ENCODE assay signal across 10 cellular contexts in genomic region chr10:1044146-1044545, GRCh38. TPM values are rescaled to one million over a fixed set of nuclear protein-coding genes. Genes with fewer than 3 reads are reported as not detected.
DNase-seq lines count a peak whose midpoint lies in the region; ATAC-seq and TF ChIP-seq lines count a peak whose summit lies in the region.
"Had no signal": no experiment of that assay in that cellular context is flagged by ENCODE, and none has a peak within 500 bp of the region (broad histone marks: within the 10 kb centered on the region; RNA-seq: fewer than 3 reads in every experiment).

No MANE protein-coding gene starts in this region.

- peak overlapping the region; percentile 25 for H3K4me2 ChIP-seq in mesenchymal stem cell (ENCODE audit: low read length, poor library complexity, severe bottlenecking)

- no peaks in the 10 kb centered on the region for H3K9me3 Mint-ChIP-seq in activated naive CD4-positive, alpha-beta T cell treated with anti-CD3 and anti-CD28 coated beads, Interleukin-2, amount 10 ng/mL, durations not matched to agents 7 days and 5 days
- no peaks in the 10 kb centered on the region for H3K9me3 Mint-ChIP-seq in activated naive CD8-positive, alpha-beta T cell treated with anti-CD3 and anti-CD28 coated beads, Interleukin-2, amount 10 ng/mL, durations not matched to agents 7 days and 5 days

- H3K4me3 Mint-ChIP-seq in activated naive CD4-positive, alpha-beta T cell treated with anti-CD3 and anti-CD28 coated beads, Interleukin-2, amount 10 ng/mL, durations not matched to agents 7 days and 5 days, result peak overlapping the region; percentile 73
- H3K4me3 Mint-ChIP-seq in activated naive CD8-positive, alpha-beta T cell treated with anti-CD3 and anti-CD28 coated beads, Interleukin-2, amount 10 ng/mL, durations not matched to agents 7 days and 5 days, result peak overlapping the region; percentile 79

- CTCF ChIA-PET in activated naive CD4-positive, alpha-beta T cell treated with anti-CD3 and anti-CD28 coated beads, Interleukin-2, amount 10 ng/mL, durations not matched to agents 7 days and 5 days (lab: Charles Lee), result no interaction called here

- H2BK5ac ChIP-seq in mesenchymal stem cell (ENCODE audit: low read depth, low read length, poor library complexity, severe bottlenecking), result no peak overlapping the region

- H3K18ac ChIP-seq in mesenchymal stem cell (ENCODE audit: low read depth in 1 of 2, low read length in 2 of 2), result no peak overlapping the region

- H3K14ac ChIP-seq in mesenchymal stem cell (ENCODE audit: low read length in 2 of 2), result no peak overlapping the region

- H3K9me3 ChIP-seq in mesenchymal stem cell (ENCODE audit: control insufficient read depth, low read length) (no peaks in the 10 kb centered on the region), thymus (ENCODE audit: control insufficient read depth) (peaks cover 3% of the 10 kb centered on the region)

- no peak overlapping the region for H2BK120ac ChIP-seq in mesenchymal stem cell (ENCODE audit: low read depth, low read length)

- no peak overlapping the region for H2AFZ ChIP-seq in mesenchymal stem cell (ENCODE audit: low read depth, low read length)

- peaks cover 55% of the 10 kb centered on the region for H3K4me1 Mint-ChIP-seq in activated naive CD4-positive, alpha-beta T cell treated with anti-CD3 and anti-CD28 coated beads, Interleukin-2, amount 10 ng/mL, durations not matched to agents 7 days and 5 days
- peaks cover 42% of the 10 kb centered on the region for H3K4me1 Mint-ChIP-seq in activated naive CD8-positive, alpha-beta T cell treated with anti-CD3 and anti-CD28 coated beads, Interleukin-2, amount 10 ng/mL, durations not matched to agents 7 days and 5 days

- peaks cover 13 to 67% of the 10 kb centered on the region in 2 experiments for H3K36me3 ChIP-seq in mesenchymal stem cell (ENCODE audit: control insufficient read depth in 1 of 2, insufficient read depth in 2 of 2, low read depth in 1 of 2, low read length in 2 of 2)
- peaks cover 6% of the 10 kb centered on the region for H3K36me3 ChIP-seq in thymus (ENCODE audit: control insufficient read depth, insufficient read depth)

- H3K23ac ChIP-seq in mesenchymal stem cell (ENCODE audit: low read length in 2 of 2), result no peak overlapping the region

- no peak overlapping the region for H4K8ac ChIP-seq in mesenchymal stem cell (ENCODE audit: low read length)

- 78% methylated on average over 4 of the region's 4 CpGs for WGBS in mesenchymal stem cell
- 89% methylated on average over 4 of the region's 4 CpGs for WGBS in thymus

- H3K27ac Mint-ChIP-seq in activated naive CD4-positive, alpha-beta T cell treated with anti-CD3 and anti-CD28 coated beads, Interleukin-2, amount 10 ng/mL, durations not matched to agents 7 days and 5 days, result peak overlapping the region; percentile 96
- peak overlapping the region; percentile 91 for H3K27ac Mint-ChIP-seq in activated naive CD8-positive, alpha-beta T cell treated with anti-CD3 and anti-CD28 coated beads, Interleukin-2, amount 10 ng/mL, durations not matched to agents 7 days and 5 days

- no peak for TF ChIP-seq POLR2A in GM18505 (IDR thresholded peaks at IDR 0.05; ENCODE audit: borderline replicate concordance, extremely low read depth, insufficient read depth, insufficient read length)

- no peak overlapping the region for H3K4ac ChIP-seq in mesenchymal stem cell (ENCODE audit: low read depth in 1 of 2, low read length in 2 of 2)

- no peak overlapping the region for H2BK12ac ChIP-seq in mesenchymal stem cell (ENCODE audit: low read length in 2 of 2)

- no peak for DNase-seq in activated naive CD4-positive, alpha-beta T cell treated with anti-CD3 and anti-CD28 coated beads, Interleukin-2, amount 10 ng/mL, durations not matched to agents 7 days and 5 days
- DNase-seq in activated naive CD4-positive, alpha-beta T cell treated with anti-CD3 and anti-CD28 coated beads, Interleukin-2, amount 50 U/mL, for 16 hours, result no peak
- DNase-seq in activated naive CD8-positive, alpha-beta T cell treated with anti-CD3 and anti-CD28 coated beads, Interleukin-2, amount 10 ng/mL, durations not matched to agents 7 days and 5 days, result no peak
- DNase-seq in mesenchymal stem cell (peak; percentile 40), nucleus accumbens (lab: John Stamatoyannopoulos, UW) (no peak), NCI-H446 treated with DMSO at 0.1 percent for 48 hours (lab: John Stamatoyannopoulos, UW) (no peak)
- DNase-seq: NCI-H1048, SIG-M5 had no signal

- H3K4me1 ChIP-seq in mesenchymal stem cell (ENCODE audit: control insufficient read depth, insufficient read depth, low read depth, low read length) (peaks cover 7% of the 10 kb centered on the region), thymus (ENCODE audit: control insufficient read depth, insufficient read depth, low read length) (peaks cover 8% of the 10 kb centered on the region)

- no peak overlapping the region for H3K27ac ChIP-seq in mesenchymal stem cell (ENCODE audit: low read length, poor library complexity, severe bottlenecking)
- H3K27ac ChIP-seq in thymus (ENCODE audit: low read depth), result peak overlapping the region; percentile 6

- POLR2A ChIA-PET in activated naive CD8-positive, alpha-beta T cell treated with anti-CD3 and anti-CD28 coated beads, Interleukin-2, amount 10 ng/mL, durations not matched to agents 7 days and 5 days (lab: Charles Lee), result interaction anchor here (1.0 to 2.8 kb wide), 3 partner anchors 12 to 113 kb away, joined by 4 to 15 read pairs (median 5); partner anchors contain the start of genes LARP4B and WDR37

- peaks cover 7% of the 10 kb centered on the region for H3K79me1 ChIP-seq in mesenchymal stem cell (replicated peaks; ENCODE audit: low read length, poor library complexity, severe bottlenecking)

- H3K4me3 ChIP-seq in mesenchymal stem cell (ENCODE audit: insufficient read depth in 1 of 2, low read depth in 1 of 2, low read length in 2 of 2) (no peak overlapping the region), thymus (ENCODE audit: low read length) (no peak overlapping the region)

- H2AK5ac ChIP-seq in mesenchymal stem cell (ENCODE audit: low read length, severe bottlenecking), result no peak overlapping the region

- peaks cover 58% of the 10 kb centered on the region for H3K36me3 Mint-ChIP-seq in activated naive CD4-positive, alpha-beta T cell treated with anti-CD3 and anti-CD28 coated beads, Interleukin-2, amount 10 ng/mL, durations not matched to agents 7 days and 5 days
- peaks cover 41% of the 10 kb centered on the region for H3K36me3 Mint-ChIP-seq in activated naive CD8-positive, alpha-beta T cell treated with anti-CD3 and anti-CD28 coated beads, Interleukin-2, amount 10 ng/mL, durations not matched to agents 7 days and 5 days

- ATAC-seq in activated naive CD8-positive, alpha-beta T cell treated with anti-CD3 and anti-CD28 coated beads, Interleukin-2, amount 10 ng/mL, durations not matched to agents 7 days and 5 days (ENCODE audit: low read depth), result no peak
- ATAC-seq in GM18505 (IDR thresholded peaks at IDR 0.05; ENCODE audit: unreplicated experiment), result no peak

- H3K27me3 Mint-ChIP-seq in activated naive CD4-positive, alpha-beta T cell treated with anti-CD3 and anti-CD28 coated beads, Interleukin-2, amount 10 ng/mL, durations not matched to agents 7 days and 5 days, result peaks cover 4% of the 10 kb centered on the region
- no peaks in the 10 kb centered on the region for H3K27me3 Mint-ChIP-seq in activated naive CD8-positive, alpha-beta T cell treated with anti-CD3 and anti-CD28 coated beads, Interleukin-2, amount 10 ng/mL, durations not matched to agents 7 days and 5 days

- H2BK15ac ChIP-seq in mesenchymal stem cell (ENCODE audit: low read depth, poor library complexity, severe bottlenecking), result no peak overlapping the region

- H4K91ac ChIP-seq in mesenchymal stem cell (ENCODE audit: low read length), result no peak overlapping the region

- H3K9ac ChIP-seq in mesenchymal stem cell (ENCODE audit: low read length), result peak overlapping the region; percentile 31

- H3K27me3 ChIP-seq in mesenchymal stem cell (ENCODE audit: control insufficient read depth in 1 of 2, insufficient read depth in 1 of 2, low read length in 2 of 2) (no peaks in the 10 kb centered on the region), thymus (ENCODE audit: control insufficient read depth, insufficient read depth) (no peaks in the 10 kb centered on the region)

RNA-seq across cellular contexts. Expression of gene IDI1, which starts 4.8 kb away (rescaled TPM):
- total RNA-seq in activated naive CD8-positive, alpha-beta T cell treated with anti-CD3 and anti-CD28 coated beads, Interleukin-2, amount 10 ng/mL, durations not matched to agents 7 days and 5 days, result 10 to 100 TPM; 53.8 to 57.6 TPM
- 198 TPM for polyA plus RNA-seq in mesenchymal stem cell (2013, experiment 1 of 2)
- 211 TPM for polyA plus RNA-seq in mesenchymal stem cell (2013, experiment 2 of 2)
- polyA plus RNA-seq in thymus, result 44.6 TPM

RNA-seq across cellular contexts. Expression of gene WDR37, which starts 12.0 kb away (rescaled TPM):
- total RNA-seq in activated naive CD8-positive, alpha-beta T cell treated with anti-CD3 and anti-CD28 coated beads, Interleukin-2, amount 10 ng/mL, durations not matched to agents 7 days and 5 days, result 10 to 100 TPM; 30.4 to 34.4 TPM
- 18.0 TPM for polyA plus RNA-seq in mesenchymal stem cell (2013, experiment 1 of 2)
- 17.1 TPM for polyA plus RNA-seq in mesenchymal stem cell (2013, experiment 2 of 2)
- 14.0 TPM for polyA plus RNA-seq in thymus

RNA-seq across cellular contexts. Expression of gene IDI2, which starts 18.5 kb away (rescaled TPM):
- total RNA-seq in activated naive CD8-positive, alpha-beta T cell treated with anti-CD3 and anti-CD28 coated beads, Interleukin-2, amount 10 ng/mL, durations not matched to agents 7 days and 5 days, result not detected
- not detected for polyA plus RNA-seq in mesenchymal stem cell (2013, experiment 1 of 2)
- polyA plus RNA-seq in mesenchymal stem cell (2013, experiment 2 of 2), result not detected
- polyA plus RNA-seq in thymus, result 0.14 TPM

RNA-seq across cellular contexts. Expression of gene GTPBP4, which starts 55.9 kb away (rescaled TPM):
- total RNA-seq in activated naive CD8-positive, alpha-beta T cell treated with anti-CD3 and anti-CD28 coated beads, Interleukin-2, amount 10 ng/mL, durations not matched to agents 7 days and 5 days, result 10 to 100 TPM; 58.6 to 61.1 TPM
- 33.3 TPM for polyA plus RNA-seq in mesenchymal stem cell (2013, experiment 1 of 2)
- 29.9 TPM for polyA plus RNA-seq in mesenchymal stem cell (2013, experiment 2 of 2)
- 32.0 TPM for polyA plus RNA-seq in thymus
